ENCODE assay signal across 15 cellular contexts in the genomic region with DNA sequence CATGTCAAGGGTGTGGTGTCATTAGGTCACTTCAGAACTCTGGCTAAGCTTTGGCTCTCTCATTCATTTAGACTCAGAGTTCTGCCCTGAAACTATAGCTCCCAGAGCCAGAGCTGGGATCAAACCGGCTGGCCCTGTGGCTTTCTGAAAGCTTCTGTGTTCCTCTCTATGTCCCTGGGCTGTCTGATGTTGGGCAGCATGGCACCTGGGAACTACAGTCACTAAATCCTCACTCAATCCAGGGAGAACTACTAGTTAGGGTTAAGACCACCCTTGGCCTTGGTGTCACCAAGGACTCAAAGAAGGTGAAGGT. TPM values are rescaled to one million over a fixed set of nuclear protein-coding genes. Genes with fewer than 3 reads are reported as not detected.
DNase-seq lines count a peak whose midpoint lies in the region; ATAC-seq and TF ChIP-seq lines count a peak whose summit lies in the region.
"Had no signal": no experiment of that assay in that cellular context is flagged by ENCODE, and none has a peak within 500 bp of the region (broad histone marks: within the 10 kb centered on the region; RNA-seq: fewer than 3 reads in every experiment).

No MANE protein-coding gene starts in this region.

- TF ChIP-seq CTCF in HFFc6 (IDR thresholded peaks at IDR 0.05), result no peak

- H3K36me3 Mint-ChIP-seq in activated CD4-positive, alpha-beta T cell treated with anti-CD3 and anti-CD28 coated beads, Interleukin-2, amount 10 ng/mL, durations not matched to agents 24 days and 14 days (ENCODE audit: low read depth), result peaks cover 12% of the 10 kb centered on the region
- H3K36me3 Mint-ChIP-seq in HFFc6 (ENCODE audit: low read depth), result no peaks in the 10 kb centered on the region
- H3K36me3 Mint-ChIP-seq in activated naive CD8-positive, alpha-beta T cell treated with anti-CD3 and anti-CD28 coated beads, Interleukin-2, amount 50 U/mL, for 24 hours (ENCODE audit: low read depth), result peaks cover 10% of the 10 kb centered on the region
- H3K36me3 Mint-ChIP-seq in natural killer cell treated with Interleukin-12 subunit alpha and Interleukin-12 subunit beta and Interleukin-15 and Interleukin-18, amount 100 ng/mL, for 72 hours, result no peaks in the 10 kb centered on the region

- no peak for ATAC-seq in activated naive CD8-positive, alpha-beta T cell treated with anti-CD3 and anti-CD28 coated beads, Interleukin-2, amount 50 U/mL, for 24 hours
- no peak for ATAC-seq in natural killer cell treated with Interleukin-12 subunit alpha and Interleukin-12 subunit beta and Interleukin-15 and Interleukin-18, amount 100 ng/mL, for 72 hours
- ATAC-seq in GM19455 (IDR thresholded peaks at IDR 0.05; ENCODE audit: unreplicated experiment), result no peak

- intact Hi-C loops in activated CD4-positive, alpha-beta T cell treated with anti-CD3 and anti-CD28 coated beads, Interleukin-2, amount 10 ng/mL, durations not matched to agents 24 days and 14 days (cut with micrococcal nuclease), result loop anchor here (2.0 to 5.0 kb wide), 4 partner anchors 14 to 71 kb away; partner anchors contain the start of genes FASTK, KCNH2, SLC4A2 and TMUB1

- H3K9me3 Mint-ChIP-seq in activated CD4-positive, alpha-beta T cell treated with anti-CD3 and anti-CD28 coated beads, Interleukin-2, amount 10 ng/mL, durations not matched to agents 24 days and 14 days, result no peaks in the 10 kb centered on the region
- H3K9me3 Mint-ChIP-seq in HFFc6, result no peaks in the 10 kb centered on the region
- no peaks in the 10 kb centered on the region for H3K9me3 Mint-ChIP-seq in activated naive CD8-positive, alpha-beta T cell treated with anti-CD3 and anti-CD28 coated beads, Interleukin-2, amount 50 U/mL, for 24 hours
- H3K9me3 Mint-ChIP-seq in natural killer cell treated with Interleukin-12 subunit alpha and Interleukin-12 subunit beta and Interleukin-15 and Interleukin-18, amount 100 ng/mL, for 72 hours, result no peaks in the 10 kb centered on the region

- H3K27me3 Mint-ChIP-seq in activated CD4-positive, alpha-beta T cell treated with anti-CD3 and anti-CD28 coated beads, Interleukin-2, amount 10 ng/mL, durations not matched to agents 24 days and 14 days, result no peaks in the 10 kb centered on the region
- peaks cover 19% of the 10 kb centered on the region for H3K27me3 Mint-ChIP-seq in HFFc6 (ENCODE audit: insufficient read depth)
- H3K27me3 Mint-ChIP-seq in activated naive CD8-positive, alpha-beta T cell treated with anti-CD3 and anti-CD28 coated beads, Interleukin-2, amount 50 U/mL, for 24 hours, result no peaks in the 10 kb centered on the region
- no peaks in the 10 kb centered on the region for H3K27me3 Mint-ChIP-seq in natural killer cell treated with Interleukin-12 subunit alpha and Interleukin-12 subunit beta and Interleukin-15 and Interleukin-18, amount 100 ng/mL, for 72 hours

- peaks cover 64% of the 10 kb centered on the region for H3K4me1 Mint-ChIP-seq in activated CD4-positive, alpha-beta T cell treated with anti-CD3 and anti-CD28 coated beads, Interleukin-2, amount 10 ng/mL, durations not matched to agents 24 days and 14 days
- H3K4me1 Mint-ChIP-seq in HFFc6 (ENCODE audit: low read depth), result peaks cover 38% of the 10 kb centered on the region
- peaks cover 62% of the 10 kb centered on the region for H3K4me1 Mint-ChIP-seq in activated naive CD8-positive, alpha-beta T cell treated with anti-CD3 and anti-CD28 coated beads, Interleukin-2, amount 50 U/mL, for 24 hours
- H3K4me1 Mint-ChIP-seq in natural killer cell treated with Interleukin-12 subunit alpha and Interleukin-12 subunit beta and Interleukin-15 and Interleukin-18, amount 100 ng/mL, for 72 hours (ENCODE audit: low read depth in 2 of 2), result peaks cover 42 to 50% of the 10 kb centered on the region in 2 donors

- peak overlapping the region; percentile 90 for H3K27ac Mint-ChIP-seq in activated CD4-positive, alpha-beta T cell treated with anti-CD3 and anti-CD28 coated beads, Interleukin-2, amount 10 ng/mL, durations not matched to agents 24 days and 14 days
- peak overlapping the region; percentile 13; the same call in 1 of the 2 replicates for H3K27ac Mint-ChIP-seq in HFFc6
- peak overlapping the region; percentile 76 for H3K27ac Mint-ChIP-seq in activated naive CD8-positive, alpha-beta T cell treated with anti-CD3 and anti-CD28 coated beads, Interleukin-2, amount 50 U/mL, for 24 hours
- H3K27ac Mint-ChIP-seq in natural killer cell treated with Interleukin-12 subunit alpha and Interleukin-12 subunit beta and Interleukin-15 and Interleukin-18, amount 100 ng/mL, for 72 hours, result peak overlapping the region; percentile 57 to 79

- H3K4me3 Mint-ChIP-seq in activated CD4-positive, alpha-beta T cell treated with anti-CD3 and anti-CD28 coated beads, Interleukin-2, amount 10 ng/mL, durations not matched to agents 24 days and 14 days, result peak overlapping the region; percentile 81
- peak overlapping the region; percentile 70 for H3K4me3 Mint-ChIP-seq in HFFc6
- H3K4me3 Mint-ChIP-seq in activated naive CD8-positive, alpha-beta T cell treated with anti-CD3 and anti-CD28 coated beads, Interleukin-2, amount 50 U/mL, for 24 hours, result peak overlapping the region; percentile 57
- H3K4me3 Mint-ChIP-seq in natural killer cell treated with Interleukin-12 subunit alpha and Interleukin-12 subunit beta and Interleukin-15 and Interleukin-18, amount 100 ng/mL, for 72 hours, result peak overlapping the region; percentile 49

- DNase-seq in activated CD4-positive, alpha-beta T cell treated with anti-CD3 and anti-CD28 coated beads, Interleukin-2, amount 10 ng/mL, durations not matched to agents 24 days and 14 days, result no peak
- DNase-seq in activated CD4-positive, alpha-beta T cell treated with anti-CD3 and anti-CD28 coated beads, Interleukin-2, amount 50 U/mL, for 1 hour, result no peak
- DNase-seq in HFFc6 (no peak), anterior cingulate cortex (lab: John Stamatoyannopoulos, UW) (no peak), NCI-H82 treated with DMSO at 0.1 percent for 48 hours (lab: John Stamatoyannopoulos, UW; ENCODE audit: unreplicated experiment) (no peak)
- no peak for DNase-seq in activated naive CD8-positive, alpha-beta T cell treated with anti-CD3 and anti-CD28 coated beads, Interleukin-2, amount 50 U/mL, for 24 hours
- DNase-seq in natural killer cell treated with Interleukin-12 subunit alpha and Interleukin-12 subunit beta and Interleukin-15 and Interleukin-18, amount 100 ng/mL, for 72 hours (ENCODE audit: low spot score), result no peak
- DNase-seq: activated CD4-positive, CD25-positive, alpha-beta regulatory T cell; DMS79 treated with DMSO at 0.1 percent for 48 hours; GOT3; NCI-H1694; NCI-H774; SIG-M5; upper lobe of right lung had no signal

RNA-seq across cellular contexts. Expression of gene ATG9B, which starts 13.2 kb away (rescaled TPM):
- total RNA-seq in activated CD4-positive, alpha-beta T cell treated with anti-CD3 and anti-CD28 coated beads, Interleukin-2, amount 10 ng/mL, durations not matched to agents 24 days and 14 days, result 7.3 and 7.5 TPM in 2 replicates
- under 1 TPM; 0.11 to 0.94 (median 0.18) TPM for total RNA-seq in HFFc6 (2021; fragmentation: NEBNext Ultra II Directional; extraction: Animal tissue kit (Norgen Biotek cat#: 25700))
- total RNA-seq in natural killer cell treated with Interleukin-12 subunit alpha and Interleukin-12 subunit beta and Interleukin-15 and Interleukin-18, amount 100 ng/mL, for 72 hours, result 1 to 10 TPM; 2.5 to 2.7 TPM

RNA-seq across cellular contexts. Expression of gene ABCB8, which starts 17.2 kb away (rescaled TPM):
- total RNA-seq in activated CD4-positive, alpha-beta T cell treated with anti-CD3 and anti-CD28 coated beads, Interleukin-2, amount 10 ng/mL, durations not matched to agents 24 days and 14 days, result 56.4 and 57.4 TPM in 2 replicates
- total RNA-seq in HFFc6 (2021; fragmentation: NEBNext Ultra II Directional; extraction: Animal tissue kit (Norgen Biotek cat#: 25700)), result 10 to 100 TPM; 31.9 to 36.3 (median 33.2) TPM
- 10 to 100 TPM; 43.1 to 82.8 TPM for total RNA-seq in natural killer cell treated with Interleukin-12 subunit alpha and Interleukin-12 subunit beta and Interleukin-15 and Interleukin-18, amount 100 ng/mL, for 72 hours

RNA-seq across cellular contexts. Expression of gene NOS3, which starts 20.2 kb away (rescaled TPM):
- 14.3 and 15.7 TPM in 2 replicates for total RNA-seq in activated CD4-positive, alpha-beta T cell treated with anti-CD3 and anti-CD28 coated beads, Interleukin-2, amount 10 ng/mL, durations not matched to agents 24 days and 14 days
- total RNA-seq in HFFc6 (2021; fragmentation: NEBNext Ultra II Directional; extraction: Animal tissue kit (Norgen Biotek cat#: 25700)), result 1 to 10 TPM in 4 of 6 experiments, under 1 TPM in 2; 0.55 to 3.0 (median 2.0) TPM
- 1 to 10 TPM; 1.2 to 8.0 TPM for total RNA-seq in natural killer cell treated with Interleukin-12 subunit alpha and Interleukin-12 subunit beta and Interleukin-15 and Interleukin-18, amount 100 ng/mL, for 72 hours

RNA-seq across cellular contexts. Expression of gene KCNH2, which starts 32.9 kb away (rescaled TPM):
- 0.36 and 0.37 TPM in 2 replicates for total RNA-seq in activated CD4-positive, alpha-beta T cell treated with anti-CD3 and anti-CD28 coated beads, Interleukin-2, amount 10 ng/mL, durations not matched to agents 24 days and 14 days
- total RNA-seq in HFFc6 (2021; fragmentation: NEBNext Ultra II Directional; extraction: Animal tissue kit (Norgen Biotek cat#: 25700)), result not detected
- under 1 TPM in 1 of 2 donors, not detected in 1; 0.22 TPM for total RNA-seq in natural killer cell treated with Interleukin-12 subunit alpha and Interleukin-12 subunit beta and Interleukin-15 and Interleukin-18, amount 100 ng/mL, for 72 hours

RNA-seq across cellular contexts. Expression of gene ASIC3, which starts 37.3 kb away (rescaled TPM):
- 3.5 and 4.0 TPM in 2 replicates for total RNA-seq in activated CD4-positive, alpha-beta T cell treated with anti-CD3 and anti-CD28 coated beads, Interleukin-2, amount 10 ng/mL, durations not matched to agents 24 days and 14 days
- under 1 TPM; 0.09 to 0.76 (median 0.31) TPM for total RNA-seq in HFFc6 (2021; fragmentation: NEBNext Ultra II Directional; extraction: Animal tissue kit (Norgen Biotek cat#: 25700))
- total RNA-seq in natural killer cell treated with Interleukin-12 subunit alpha and Interleukin-12 subunit beta and Interleukin-15 and Interleukin-18, amount 100 ng/mL, for 72 hours, result 1 to 10 TPM; 2.8 to 4.7 TPM

Comparison
In these comparisons a context has a peak if more than half of its experiments do, and no peak if none do; other contexts are left out.
1. H3K27ac Mint-ChIP-seq: peak in every context shown above with its lines; median percentile 90 in activated CD4-positive, alpha-beta T cell treated with anti-CD3 and anti-CD28 coated beads, Interleukin-2, amount 10 ng/mL, durations not matched to agents 24 days and 14 days; 76 in activated naive CD8-positive, alpha-beta T cell treated with anti-CD3 and anti-CD28 coated beads, Interleukin-2, amount 50 U/mL, for 24 hours; 68 in natural killer cell treated with Interleukin-12 subunit alpha and Interleukin-12 subunit beta and Interleukin-15 and Interleukin-18, amount 100 ng/mL, for 72 hours; 13 in HFFc6.